17 cellular contexts compared by ENCODE assay signal in genomic region chr5:11214851-11215250, GRCh38.
"Had no signal": no experiment of that assay in that cellular context is flagged by ENCODE, and none has a peak within 500 bp of the region (broad histone marks: within the 10 kb centered on the region; RNA-seq: fewer than 3 reads in every experiment).

No MANE protein-coding gene starts in this region.

- H3K27ac ChIP-seq: epithelial cell of prostate, esophagus muscularis mucosa, gastrocnemius medialis, heart right ventricle, neutrophil, skin epidermis, stomach, thoracic aorta, transverse colon had no signal

- DNase-seq: effector memory CD4-positive, alpha-beta T cell; gastrocnemius medialis; heart right ventricle; islet precursor cell; mucosa of descending colon; naive thymus-derived CD8-positive, alpha-beta T cell; posterior cingulate gyrus; stimulated activated CD4-positive, alpha-beta T cell treated with anti-CD3 and anti-CD28 coated beads, Interleukin-2, amount 100 ng/mL, for 24 hours; stimulated activated naive CD4-positive, alpha-beta T cell; stomach; substantia nigra; transverse colon had no signal

- H3K4me3 ChIP-seq: esophagus muscularis mucosa, gastrocnemius medialis, heart right ventricle, mucosa of descending colon, skin epidermis, stomach, thoracic aorta, transverse colon had no signal
